8 cellular contexts compared by ENCODE assay signal in genomic region chr5:119031047-119031886, GRCh38. TPM values are rescaled to one million over a fixed set of nuclear protein-coding genes. Genes with fewer than 3 reads are reported as not detected.
DNase-seq lines count a peak whose midpoint lies in the region; ATAC-seq and TF ChIP-seq lines count a peak whose summit lies in the region.
"Had no signal": no experiment of that assay in that cellular context is flagged by ENCODE, and none has a peak within 500 bp of the region (broad histone marks: within the 10 kb centered on the region; RNA-seq: fewer than 3 reads in every experiment).

No MANE protein-coding gene starts in this region.

- no peaks in the 10 kb centered on the region for H3K79me2 ChIP-seq in HCT116 (ENCODE audit: insufficient read depth, low read length)

- TF ChIP-seq RAD21 in HCT116 (IDR thresholded peaks at IDR 0.05; ENCODE audit: low read depth): no peak

- peaks cover 0 to 15% of the 10 kb centered on the region in 2 experiments; a peak in 2 of 4 replicates for H3K4me1 ChIP-seq in HCT116 (ENCODE audit: control insufficient read depth in 1 of 2, insufficient read depth in 2 of 2, low read length in 2 of 2)

- no peaks in the 10 kb centered on the region for H4K20me1 ChIP-seq in HCT116 (ENCODE audit: insufficient read depth)

- no peak for TF ChIP-seq POLR2A in HCT116 (IDR thresholded peaks at IDR 0.05; ENCODE audit: borderline replicate concordance, extremely low read depth, insufficient read depth, insufficient read length)

- RAD21 ChIA-PET in HCT116 (lab: Charles Lee; ENCODE audit: low non-redundant PET in 1 of 2, low total read pairs in 2 of 2, uncharacterized antibody in 2 of 2, unreplicated experiment in 2 of 2): no interaction called here

- CTCF ChIA-PET in HCT116 (lab: Charles Lee): no interaction called here

- H3K4me3 ChIP-seq in HCT116 (replicated peaks in 1 of 2; ENCODE audit: low read depth in 1 of 2, low read length in 2 of 2): no peak overlapping the region
- H3K4me3 ChIP-seq: suprapubic skin had no signal

- H3K9ac ChIP-seq in HCT116 (ENCODE audit: low read length): no peak overlapping the region

- no TSS peak for BruUV-seq in HCT116 (replicated peaks; lab: Mats Ljungman, UMichigan)

- POLR2A ChIA-PET in HCT116 (lab: Charles Lee): no interaction called here

- DNase-seq in HCT116 (ENCODE audit: low read depth, low spot score) (no peak), natural killer cell (no peak), islet precursor cell (no peak)
- no peak for DNase-seq in stimulated activated CD4-positive, alpha-beta T cell treated with anti-CD3 and anti-CD28 coated beads, Interleukin-2, amount 100 ng/mL, for 24 hours
- no peak for DNase-seq in stimulated activated CD4-positive, alpha-beta T cell treated with anti-CD3 and anti-CD28 coated beads, Interleukin-12 subunit alpha, Interleukin-12 subunit beta, amount 100 ng/mL, for 4 hours

- H3K4me3 Mint-ChIP-seq in natural killer cell: no peak overlapping the region

- TF ChIP-seq CTCF in HCT116 (IDR thresholded peaks at IDR 0.05 in 2 of 3, conservative IDR thresholded peaks at IDR 0.05 in 1 of 3; ENCODE audit: borderline replicate concordance in 1 of 3, insufficient read depth in 1 of 3, low read depth in 2 of 3, low read length in 2 of 3) (no peak), natural killer cell (IDR thresholded peaks at IDR 0.05) (no peak)

- H3K9me2 ChIP-seq in HCT116 (ENCODE audit: insufficient read depth): no peaks in the 10 kb centered on the region

- intact Hi-C loops in HCT116 (cut with micrococcal nuclease): no loop called here
- intact Hi-C loops in natural killer cell (cut with micrococcal nuclease): no loop called here

- H3K4me1 Mint-ChIP-seq in natural killer cell: peaks cover 13 to 15% of the 10 kb centered on the region in 2 donors

- H2AFZ ChIP-seq in HCT116 (ENCODE audit: low read depth, low read length, poor library complexity, severe bottlenecking): no peak overlapping the region

- peak; percentile 87 for ATAC-seq in GM18909 (IDR thresholded peaks at IDR 0.05; ENCODE audit: poor library complexity, unreplicated experiment)
- ATAC-seq in HCT116: no peak
- ATAC-seq in HG03575 (IDR thresholded peaks at IDR 0.05; ENCODE audit: extremely low read depth, insufficient number of reproducible peaks, low FRiP score, unreplicated experiment): peak; percentile 65
- no peak for ATAC-seq in natural killer cell

- H3K27me3 Mint-ChIP-seq in natural killer cell (ENCODE audit: low read depth in 2 of 2): no peaks in the 10 kb centered on the region

- no peaks in the 10 kb centered on the region for H3K9me3 ChIP-seq in HCT116 (ENCODE audit: control insufficient read depth in 1 of 2, insufficient read depth in 1 of 2, low read depth in 1 of 2, low read length in 2 of 2)
- H3K9me3 ChIP-seq: suprapubic skin had no signal

- peak overlapping the region; percentile 19; the same call in 1 of the 2 replicates for H3K4me2 ChIP-seq in HCT116 (ENCODE audit: low read length)

- no peaks in the 10 kb centered on the region for H3K9me3 Mint-ChIP-seq in natural killer cell

- H3K36me3 ChIP-seq in HCT116 (ENCODE audit: control insufficient read depth in 1 of 2, insufficient read depth in 2 of 2, low read length in 2 of 2): no peaks in the 10 kb centered on the region
- H3K36me3 ChIP-seq: suprapubic skin had no signal

- no peaks in the 10 kb centered on the region for H3K36me3 Mint-ChIP-seq in natural killer cell

- no peaks in the 10 kb centered on the region for H3K27me3 ChIP-seq in HCT116 (ENCODE audit: insufficient read depth, low read length)
- H3K27me3 ChIP-seq: suprapubic skin had no signal

- H3K27ac ChIP-seq in HCT116 (ENCODE audit: low read depth, low read length): no peak overlapping the region
- H3K27ac ChIP-seq: suprapubic skin had no signal

- peak overlapping the region; percentile 5 to 11 for H3K27ac Mint-ChIP-seq in natural killer cell

TF ChIP-seq in HCT116, 20 proteins besides CTCF, POLR2A, EP300 and RAD21:
- no peak for TF ChIP-seq EZH2 (IDR thresholded peaks at IDR 0.05)
- 0 out of 2 replicates have a peak, but pooled peaks have one; percentile 18 for TF ChIP-seq CBX3 (IDR thresholded peaks at IDR 0.05; ENCODE audit: low read depth)

RNA-seq across cellular contexts. Expression of gene DMXL1, which starts 39.6 kb away (rescaled TPM):
- total RNA-seq in HCT116 (2021; ENCODE audit: unreplicated experiment) (21.1 TPM), natural killer cell (10 to 100 TPM; 36.7 to 43.0 (median 39.9) TPM)
- 5.5 and 8.2 TPM in 2 replicates for polyA plus RNA-seq in HCT116 (2012)

RNA-seq across cellular contexts. Expression of gene DTWD2, which starts 42.9 kb away (rescaled TPM):
- total RNA-seq in HCT116 (2021; ENCODE audit: unreplicated experiment) (5.2 TPM), natural killer cell (1 to 10 TPM; 3.7 to 6.0 (median 4.1) TPM)
- 1.5 and 1.6 TPM in 2 replicates for polyA plus RNA-seq in HCT116 (2012)

Comparison
In these comparisons a context has a peak if more than half of its experiments do, and no peak if none do; other contexts are left out.
1. ATAC-seq: peak in GM18909 (single experiment) and HG03575 (single experiment); none in HCT116 (single experiment) and natural killer cell (0 of 3).